Comparison of ENCODE assay signal across 21 cellular contexts in the genomic region with DNA sequence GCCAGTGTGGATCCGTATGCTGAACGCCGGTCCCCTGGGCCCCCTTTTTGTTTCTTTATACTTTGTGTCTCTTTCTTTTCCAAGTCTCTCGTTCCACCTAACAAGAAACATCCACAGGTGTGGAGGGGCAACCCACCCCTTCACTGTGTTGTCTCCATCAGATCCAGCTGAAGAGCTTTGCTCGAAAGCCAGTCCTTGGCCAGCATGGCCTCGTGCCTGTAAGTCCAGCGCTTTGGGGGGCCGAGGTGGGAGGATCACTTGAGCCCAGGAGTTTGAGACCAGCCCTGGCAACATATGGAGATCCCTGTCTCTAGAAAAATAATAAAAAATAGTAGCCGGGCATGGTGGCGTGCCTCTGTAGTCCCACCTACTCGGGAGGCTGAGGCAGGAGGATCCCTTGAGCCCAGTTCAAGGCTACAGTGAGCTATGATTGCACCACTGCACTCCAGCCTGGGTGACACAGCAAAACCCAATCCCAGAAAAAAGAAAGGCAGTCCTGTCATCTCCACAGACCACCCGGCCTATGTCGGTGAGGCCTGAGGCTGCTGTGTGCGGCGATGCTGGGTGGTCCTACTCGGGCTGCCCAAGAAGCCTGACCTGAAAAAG. TPM values are rescaled to one million over a fixed set of nuclear protein-coding genes. Genes with fewer than 3 reads are reported as not detected.
A peak's percentile ranks its signal among the peaks of the same experiment; 100 is the strongest.
DNase-seq lines count a peak whose midpoint lies in the region; ATAC-seq, FAIRE-seq and TF ChIP-seq lines count a peak whose summit lies in the region.
"Had no signal": no experiment of that assay in that cellular context is flagged by ENCODE, and none has a peak within 500 bp of the region (broad histone marks: within the 10 kb centered on the region; RNA-seq: fewer than 3 reads in every experiment).

No MANE protein-coding gene starts in this region.

- peak overlapping the region; percentile 0 for H3K27ac Mint-ChIP-seq in activated naive CD8-positive, alpha-beta T cell
- H3K27ac Mint-ChIP-seq in activated naive CD8-positive, alpha-beta T cell treated with anti-CD3 and anti-CD28 coated beads for 36 hours: no peak overlapping the region
- H3K27ac Mint-ChIP-seq in WTC11 (no peak overlapping the region), type B pancreatic cell (peak overlapping the region; percentile 97)
- H3K27ac Mint-ChIP-seq: activated naive CD4-positive, alpha-beta T cell treated with anti-CD3 and anti-CD28 coated beads, Interleukin-2, amount 50 U/mL, for 72 hours; stimulated activated naive CD8-positive, alpha-beta T cell treated with anti-CD3 and anti-CD28 coated beads, Interleukin-15, Interleukin-2, amounts not matched to agents 100 ng/mL and 50 ng/mL, for 24 hours; T-helper 17 cell had no signal

- peak overlapping the region; percentile 65 for H3K4me3 Mint-ChIP-seq in activated naive CD8-positive, alpha-beta T cell
- no peak overlapping the region for H3K4me3 Mint-ChIP-seq in activated naive CD8-positive, alpha-beta T cell treated with anti-CD3 and anti-CD28 coated beads for 36 hours
- H3K4me3 Mint-ChIP-seq in WTC11: peak overlapping the region; percentile 55; the same call in 1 of the 2 replicates
- H3K4me3 Mint-ChIP-seq in type B pancreatic cell: peak overlapping the region; percentile 73

- peaks cover 34% of the 10 kb centered on the region for H3K4me1 Mint-ChIP-seq in activated naive CD8-positive, alpha-beta T cell (ENCODE audit: low read depth)
- H3K4me1 Mint-ChIP-seq in activated naive CD8-positive, alpha-beta T cell treated with anti-CD3 and anti-CD28 coated beads for 36 hours: peaks cover 27% of the 10 kb centered on the region
- H3K4me1 Mint-ChIP-seq in WTC11: peaks cover 38% of the 10 kb centered on the region
- H3K4me1 Mint-ChIP-seq in type B pancreatic cell (ENCODE audit: unreplicated experiment): peaks cover 19% of the 10 kb centered on the region

- no peak for DNase-seq in activated naive CD8-positive, alpha-beta T cell treated with anti-CD3 and anti-CD28 coated beads for 36 hours
- DNase-seq in WTC11 (ENCODE audit: low spot score): no peak
- DNase-seq in keratinocyte (ENCODE audit: low read depth, low spot score): no peak
- DNase-seq in type B pancreatic cell (ENCODE audit: extremely low spot score, unreplicated experiment): no peak
- DNase-seq: ACHN; activated CD8-positive, alpha-beta memory T cell treated with anti-CD3 and anti-CD28 coated beads, Interleukin-2, amount 50 U/mL, for 48 hours; DND-41; effector CD8-positive, alpha-beta T cell; hypothalamus; KG1; NCI-H1105 treated with DMSO at 0.1 percent for 48 hours; NCI-H2171 treated with DMSO at 0.1 percent for 48 hours; stimulated activated CD4-positive, alpha-beta T cell treated with anti-CD3 and anti-CD28 coated beads, Interleukin-12 subunit alpha, Interleukin-12 subunit beta, amount 100 ng/mL, for 4 hours; T-helper 17 cell had no signal

- peak overlapping the region; percentile 53 for H3K27ac ChIP-seq in keratinocyte (ENCODE audit: control insufficient read depth, insufficient read depth, low read length)
- H3K27ac ChIP-seq: cardiac muscle cell had no signal

- H3K9me3 Mint-ChIP-seq in activated naive CD8-positive, alpha-beta T cell (ENCODE audit: low read depth): no peaks in the 10 kb centered on the region
- H3K9me3 Mint-ChIP-seq in activated naive CD8-positive, alpha-beta T cell treated with anti-CD3 and anti-CD28 coated beads for 36 hours: no peaks in the 10 kb centered on the region
- H3K9me3 Mint-ChIP-seq in WTC11 (no peaks in the 10 kb centered on the region), type B pancreatic cell (no peaks in the 10 kb centered on the region)
- H3K9me3 Mint-ChIP-seq: activated naive CD4-positive, alpha-beta T cell treated with anti-CD3 and anti-CD28 coated beads, Interleukin-2, amount 50 U/mL, for 72 hours; stimulated activated naive CD8-positive, alpha-beta T cell treated with anti-CD3 and anti-CD28 coated beads, Interleukin-15, Interleukin-2, amounts not matched to agents 100 ng/mL and 50 ng/mL, for 24 hours had no signal

- peaks cover 6% of the 10 kb centered on the region for H3K79me2 ChIP-seq in keratinocyte (ENCODE audit: control insufficient read depth, insufficient read depth, low read length)

- H3K4me1 ChIP-seq in keratinocyte (ENCODE audit: control insufficient read depth, extremely low read depth, insufficient read depth, low read length): peaks cover 41% of the 10 kb centered on the region

- no peak overlapping the region for H3K4me3 ChIP-seq in keratinocyte (ENCODE audit: control insufficient read depth in 2 of 3, extremely low read depth in 1 of 3, insufficient read depth in 2 of 3, low read depth in 1 of 3, low read length in 3 of 3)
- H3K4me3 ChIP-seq: cardiac muscle cell had no signal

- peak overlapping the region; percentile 65 for H3K9ac ChIP-seq in keratinocyte (ENCODE audit: control insufficient read depth, extremely low read depth, insufficient read depth, low read length)

- peak overlapping the region; percentile 64 for H3K4me2 ChIP-seq in keratinocyte (ENCODE audit: control insufficient read depth, extremely low read depth, insufficient read depth, low read depth, low read length)

- peaks cover 0 to 3% of the 10 kb centered on the region in 2 experiments for H3K36me3 ChIP-seq in keratinocyte (ENCODE audit: control insufficient read depth in 2 of 2, extremely low read depth in 1 of 2, insufficient read depth in 2 of 2, low read length in 2 of 2)
- H3K36me3 ChIP-seq: cardiac muscle cell had no signal

- no peaks in the 10 kb centered on the region for H3K27me3 ChIP-seq in keratinocyte (ENCODE audit: control insufficient read depth, extremely low read depth, insufficient read depth, low read length)

- ATAC-seq in WTC11 (no peak), GM18909 (IDR thresholded peaks at IDR 0.05; ENCODE audit: poor library complexity, unreplicated experiment) (no peak), GM21723 (IDR thresholded peaks at IDR 0.05; ENCODE audit: unreplicated experiment) (no peak), GM19351 (IDR thresholded peaks at IDR 0.05; ENCODE audit: unreplicated experiment) (no peak)
- ATAC-seq: activated naive CD4-positive, alpha-beta T cell treated with anti-CD3 and anti-CD28 coated beads, Interleukin-2, amount 50 U/mL, for 72 hours; T-helper 17 cell had no signal

- no peak for FAIRE-seq in keratinocyte (lab: Jason Lieb, UNC)

- H3K9me3 ChIP-seq in keratinocyte (ENCODE audit: control insufficient read depth, low read depth, low read length): no peaks in the 10 kb centered on the region

- POLR2A ChIA-PET in WTC11 (lab: Charles Lee): no interaction called here

- H4K20me1 ChIP-seq in keratinocyte (ENCODE audit: control insufficient read depth, extremely low read depth, insufficient read depth, low read length): no peaks in the 10 kb centered on the region

- no peaks in the 10 kb centered on the region for H3K9me1 ChIP-seq in keratinocyte (ENCODE audit: control insufficient read depth, extremely low read depth, insufficient read depth, low read length)

- CTCF ChIA-PET in WTC11 (lab: Charles Lee): interaction anchor here (0.9 to 1.6 kb wide), 4 partner anchors 9 to 104 kb away, joined by 3 to 7 read pairs (median 4); a partner anchor contains a TSS

- H2AFZ ChIP-seq in keratinocyte (ENCODE audit: control insufficient read depth, low read length): no peak overlapping the region

- TF ChIP-seq CTCF in WTC11 (IDR thresholded peaks at IDR 0.05) (no peak), keratinocyte (optimal IDR thresholded peaks at IDR 0.05 in 1 of 3, IDR thresholded peaks at IDR 0.05 in 1 of 3, conservative IDR thresholded peaks at IDR 0.05 in 1 of 3; ENCODE audit: extremely low read depth in 1 of 3, insufficient read depth in 2 of 3, low read length in 3 of 3) (no peak), type B pancreatic cell (conservative IDR thresholded peaks at IDR 0.05) (no peak)

- dilution Hi-C loops in keratinocyte (cut with MboI; ENCODE audit: extremely low pct_ligation_motif_present, low sequenced_read_pairs): no loop called here

- no peaks in the 10 kb centered on the region for H3K36me3 Mint-ChIP-seq in activated naive CD8-positive, alpha-beta T cell
- H3K36me3 Mint-ChIP-seq in activated naive CD8-positive, alpha-beta T cell treated with anti-CD3 and anti-CD28 coated beads for 36 hours: peaks cover 5% of the 10 kb centered on the region
- H3K36me3 Mint-ChIP-seq in WTC11: no peaks in the 10 kb centered on the region
- no peaks in the 10 kb centered on the region for H3K36me3 Mint-ChIP-seq in type B pancreatic cell
- H3K36me3 Mint-ChIP-seq: activated naive CD4-positive, alpha-beta T cell treated with anti-CD3 and anti-CD28 coated beads, Interleukin-2, amount 50 U/mL, for 72 hours had no signal

- H3K27me3 Mint-ChIP-seq in activated naive CD8-positive, alpha-beta T cell: no peaks in the 10 kb centered on the region
- H3K27me3 Mint-ChIP-seq in activated naive CD8-positive, alpha-beta T cell treated with anti-CD3 and anti-CD28 coated beads for 36 hours: no peaks in the 10 kb centered on the region
- peaks cover 87% of the 10 kb centered on the region for H3K27me3 Mint-ChIP-seq in WTC11 (ENCODE audit: low read depth)
- H3K27me3 Mint-ChIP-seq in type B pancreatic cell: peaks cover 4% of the 10 kb centered on the region
- H3K27me3 Mint-ChIP-seq: stimulated activated naive CD8-positive, alpha-beta T cell treated with anti-CD3 and anti-CD28 coated beads, Interleukin-15, Interleukin-2, amounts not matched to agents 100 ng/mL and 50 ng/mL, for 24 hours had no signal

RNA-seq across cellular contexts. Expression of a gene that starts 3.4 kb away (rescaled TPM):
- 10 to 100 TPM; 11.2 to 14.5 TPM for total RNA-seq in activated naive CD8-positive, alpha-beta T cell treated with anti-CD3 and anti-CD28 coated beads for 36 hours
- 1.4 to 1.7 TPM (median 1.6 TPM) in 3 replicates for total RNA-seq in WTC11 (2021)
- polyA plus RNA-seq in keratinocyte: 28.7 to 49.6 TPM (median 35.9 TPM) in 3 replicates
- polyA plus RNA-seq in keratinocyte (2011; ENCODE audit: low read depth): 55.9 TPM
- 26.0 and 27.3 TPM in 2 replicates for polyA plus RNA-seq in keratinocyte (2011; cell fraction: cytosol; rRNA removed)
- polyA plus RNA-seq in keratinocyte (2011; cell fraction: nucleus; rRNA removed): 47.1 and 59.1 TPM in 2 replicates
- 31.4 and 41.1 TPM in 2 replicates for polyA plus RNA-seq in keratinocyte (2012; ENCODE audit: low replicate concordance)
- polyA minus RNA-seq in keratinocyte: 4.9 to 9.0 TPM (median 7.5 TPM) in 3 replicates
- polyA minus RNA-seq in keratinocyte (2011; cell fraction: cytosol; rRNA and poly(A)+ RNA removed): 4.4 TPM
- 8.5 and 10.8 TPM in 2 replicates for polyA minus RNA-seq in keratinocyte (2011; cell fraction: nucleus; rRNA and poly(A)+ RNA removed)
- 9.9 and 25.0 TPM in 2 replicates for total RNA-seq in type B pancreatic cell (ENCODE audit: low replicate concordance)

RNA-seq across cellular contexts. Expression of a gene that starts 9.6 kb away (rescaled TPM):
- 10 to 100 TPM; 30.0 to 30.2 TPM for total RNA-seq in activated naive CD8-positive, alpha-beta T cell treated with anti-CD3 and anti-CD28 coated beads for 36 hours
- 15.1 to 20.9 TPM (median 18.6 TPM) in 3 replicates for total RNA-seq in WTC11 (2021)
- 16.3 to 32.4 TPM (median 19.8 TPM) in 3 replicates for polyA plus RNA-seq in keratinocyte
- 21.3 TPM for polyA plus RNA-seq in keratinocyte (2011; ENCODE audit: low read depth)
- 10.8 and 28.7 TPM in 2 replicates for polyA plus RNA-seq in keratinocyte (2011; cell fraction: cytosol; rRNA removed)
- 17.4 and 24.0 TPM in 2 replicates for polyA plus RNA-seq in keratinocyte (2011; cell fraction: nucleus; rRNA removed)
- polyA plus RNA-seq in keratinocyte (2012; ENCODE audit: low replicate concordance): 33.0 and 39.1 TPM in 2 replicates
- 16.8 to 40.5 TPM (median 26.5 TPM) in 3 replicates for polyA minus RNA-seq in keratinocyte
- 53.1 TPM for polyA minus RNA-seq in keratinocyte (2011; cell fraction: cytosol; rRNA and poly(A)+ RNA removed)
- 16.2 and 19.7 TPM in 2 replicates for polyA minus RNA-seq in keratinocyte (2011; cell fraction: nucleus; rRNA and poly(A)+ RNA removed)
- total RNA-seq in type B pancreatic cell (ENCODE audit: low replicate concordance): 39.3 and 39.7 TPM in 2 replicates

RNA-seq across cellular contexts. Expression of a gene that starts 27.3 kb away (rescaled TPM):
- 100 to 1,000 TPM; 230 to 241 TPM for total RNA-seq in activated naive CD8-positive, alpha-beta T cell treated with anti-CD3 and anti-CD28 coated beads for 36 hours
- total RNA-seq in WTC11 (2021) (144 to 157 TPM (median 148 TPM) in 3 replicates), type B pancreatic cell (ENCODE audit: low replicate concordance) (103 and 126 TPM in 2 replicates)
- 89.9 to 142 TPM (median 98.4 TPM) in 3 replicates for polyA plus RNA-seq in keratinocyte
- polyA plus RNA-seq in keratinocyte (2011; ENCODE audit: low read depth): 191 TPM
- polyA plus RNA-seq in keratinocyte (2011; cell fraction: cytosol; rRNA removed): 102 and 125 TPM in 2 replicates
- 40.2 and 40.7 TPM in 2 replicates for polyA plus RNA-seq in keratinocyte (2011; cell fraction: nucleus; rRNA removed)
- 96.6 and 119 TPM in 2 replicates for polyA plus RNA-seq in keratinocyte (2012; ENCODE audit: low replicate concordance)
- 37.6 to 47.8 TPM (median 38.7 TPM) in 3 replicates for polyA minus RNA-seq in keratinocyte
- polyA minus RNA-seq in keratinocyte (2011; cell fraction: cytosol; rRNA and poly(A)+ RNA removed): 90.5 TPM
- polyA minus RNA-seq in keratinocyte (2011; cell fraction: nucleus; rRNA and poly(A)+ RNA removed): 4.9 and 9.6 TPM in 2 replicates

Comparison
In these comparisons a context has a peak if more than half of its experiments do, and no peak if none do; other contexts are left out.
1. H3K27ac Mint-ChIP-seq: peak in activated naive CD8-positive, alpha-beta T cell (single experiment) and type B pancreatic cell (single experiment); none in activated naive CD8-positive, alpha-beta T cell treated with anti-CD3 and anti-CD28 coated beads for 36 hours (single experiment) and WTC11 (single experiment).